In the genomic region with DNA sequence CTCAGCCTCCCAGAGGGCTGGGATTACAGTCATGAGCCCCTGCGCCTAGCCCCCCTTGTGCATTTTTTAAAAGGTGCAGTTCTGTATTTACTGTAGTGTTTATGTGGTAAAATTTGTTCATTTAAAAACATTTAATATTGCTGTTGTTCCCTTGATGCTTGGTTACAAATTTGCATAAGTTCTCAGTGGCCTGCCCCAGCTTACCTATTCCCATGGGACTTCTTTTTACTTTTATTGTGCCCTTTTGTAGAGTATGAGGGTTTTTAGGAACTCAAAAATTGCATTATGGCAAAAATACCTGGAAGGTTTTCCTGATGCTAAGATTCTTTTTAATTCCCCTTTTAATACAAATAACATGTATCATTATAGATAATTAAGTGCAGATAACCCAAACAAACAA, we compare ENCODE assay signal across 21 cellular contexts.
DNase-seq lines count a peak whose midpoint lies in the region; ATAC-seq and TF ChIP-seq lines count a peak whose summit lies in the region.
"Had no signal": no experiment of that assay in that cellular context is flagged by ENCODE, and none has a peak within 500 bp of the region (broad histone marks: within the 10 kb centered on the region; RNA-seq: fewer than 3 reads in every experiment).

No MANE protein-coding gene starts in this region.

- peaks cover 5% of the 10 kb centered on the region for H3K9me3 Mint-ChIP-seq in activated naive CD4-positive, alpha-beta T cell treated with anti-CD3 and anti-CD28 coated beads, Interleukin-2, amount 10 ng/mL, durations not matched to agents 7 days and 5 days
- no peaks in the 10 kb centered on the region for H3K9me3 Mint-ChIP-seq in stimulated activated naive B cell treated with anti-CD40 and anti-IgM and Interleukin-4, amounts not matched to agents 10 μg/mL and 1 μg/mL and 100 μg/mL, for 72 hours

- H3K27me3 ChIP-seq in Panc1 (ENCODE audit: control insufficient read depth, insufficient read depth, low read length) (no peaks in the 10 kb centered on the region), testis (no peaks in the 10 kb centered on the region)
- H3K27me3 ChIP-seq: body of pancreas, esophagus muscularis mucosa, upper lobe of right lung had no signal

- intact Hi-C loops in Panc1 (cut with micrococcal nuclease; ENCODE audit: unreplicated experiment): no loop called here
- intact Hi-C loops in testis (cut with DNase I; ENCODE audit: low total_unique reads): no loop called here

- peaks cover 63% of the 10 kb centered on the region for H3K36me3 Mint-ChIP-seq in activated naive CD4-positive, alpha-beta T cell treated with anti-CD3 and anti-CD28 coated beads, Interleukin-2, amount 10 ng/mL, durations not matched to agents 7 days and 5 days
- peaks cover 46 to 73% of the 10 kb centered on the region in 2 donors for H3K36me3 Mint-ChIP-seq in stimulated activated naive B cell treated with anti-CD40 and anti-IgM and Interleukin-4, amounts not matched to agents 10 μg/mL and 1 μg/mL and 100 μg/mL, for 72 hours

- no peak overlapping the region for H3K4me3 Mint-ChIP-seq in activated naive CD4-positive, alpha-beta T cell treated with anti-CD3 and anti-CD28 coated beads, Interleukin-2, amount 10 ng/mL, durations not matched to agents 7 days and 5 days
- peak overlapping the region in 1 of 2 donors; percentile 46 for H3K4me3 Mint-ChIP-seq in stimulated activated naive B cell treated with anti-CD40 and anti-IgM and Interleukin-4, amounts not matched to agents 10 μg/mL and 1 μg/mL and 100 μg/mL, for 72 hours

- WGBS in testis, 2 donors: 95 to 100% methylated on average over 1 of the region's 1 CpG

- H3K9me3 ChIP-seq in Panc1 (ENCODE audit: control insufficient read depth, insufficient read depth, low read depth, low read length): peaks cover 3% of the 10 kb centered on the region; the same call in 1 of the 2 replicates
- H3K9me3 ChIP-seq in testis: no peaks in the 10 kb centered on the region
- H3K9me3 ChIP-seq: body of pancreas, esophagus muscularis mucosa, SK-N-SH, upper lobe of right lung had no signal

- H3K27ac ChIP-seq in Panc1 (ENCODE audit: low read length) (peak overlapping the region; percentile 80), testis (no peak overlapping the region)
- H3K27ac ChIP-seq: body of pancreas, esophagus muscularis mucosa, WERI-Rb-1 had no signal

- no TSS peak for BruUV-seq in Panc1 (replicated peaks; lab: Mats Ljungman, UMichigan)

- H3K27me3 Mint-ChIP-seq in activated naive CD4-positive, alpha-beta T cell treated with anti-CD3 and anti-CD28 coated beads, Interleukin-2, amount 10 ng/mL, durations not matched to agents 7 days and 5 days: no peaks in the 10 kb centered on the region
- H3K27me3 Mint-ChIP-seq in stimulated activated naive B cell treated with anti-CD40 and anti-IgM and Interleukin-4, amounts not matched to agents 10 μg/mL and 1 μg/mL and 100 μg/mL, for 72 hours: no peaks in the 10 kb centered on the region
- H3K27me3 Mint-ChIP-seq: stimulated activated naive CD8-positive, alpha-beta T cell treated with anti-CD3 and anti-CD28 coated beads, Interleukin-15, amount 100 ng/mL, for 72 hours had no signal

- DNase-seq in activated naive CD4-positive, alpha-beta T cell treated with anti-CD3 and anti-CD28 coated beads, Interleukin-2, amount 10 ng/mL, durations not matched to agents 7 days and 5 days: no peak
- DNase-seq in activated naive CD4-positive, alpha-beta T cell treated with anti-CD3 and anti-CD28 coated beads, Interleukin-2, amount 50 U/mL, for 16 hours: no peak
- DNase-seq in Panc1 (ENCODE audit: low read depth, low spot score) (no peak), germinal center (ENCODE audit: low spot score) (peak; percentile 52), testis (no peak), anterior cingulate cortex (lab: John Stamatoyannopoulos, UW) (no peak), Kasumi-1 (lab: John Stamatoyannopoulos, UW) (no peak)
- DNase-seq in stimulated activated naive B cell treated with anti-CD40 and anti-IgM and Interleukin-4, amounts not matched to agents 10 μg/mL and 1 μg/mL and 100 μg/mL, for 72 hours: no peak
- DNase-seq: activated naive CD4-positive, alpha-beta T cell; activated T-cell treated with anti-CD3 and anti-CD28 coated beads, Interleukin-2, amount 50 U/mL, for 1 hour; body of pancreas; effector memory CD4-positive, alpha-beta T cell; hypothalamus; NCI-H1436; NCI-H510A treated with DMSO at 0.1 percent for 48 hours; SK-N-SH; small intestine; stimulated activated naive CD8-positive, alpha-beta T cell treated with anti-CD3 and anti-CD28 coated beads, Interleukin-15, amount 100 ng/mL, for 72 hours; upper lobe of right lung; WERI-Rb-1 had no signal

- in situ Hi-C loops in Panc1 (cut with HindIII; ENCODE audit: low pct_unique_long_range_greater_than_20kb, low sequenced_read_pairs): no loop called here

- H3K36me3 ChIP-seq in Panc1 (ENCODE audit: control insufficient read depth, insufficient read depth, low read length) (no peaks in the 10 kb centered on the region), testis (ENCODE audit: low read depth, missing control alignments) (no peaks in the 10 kb centered on the region)
- H3K36me3 ChIP-seq: esophagus muscularis mucosa, upper lobe of right lung, WERI-Rb-1 had no signal

- ATAC-seq in Panc1: no peak
- ATAC-seq in stimulated activated naive B cell treated with anti-CD40 and anti-IgM and Interleukin-4, amounts not matched to agents 10 μg/mL and 1 μg/mL and 100 μg/mL, for 72 hours (replicated peaks): no peak
- ATAC-seq: body of pancreas; stimulated activated naive CD8-positive, alpha-beta T cell treated with anti-CD3 and anti-CD28 coated beads, Interleukin-15, amount 100 ng/mL, for 72 hours; upper lobe of right lung had no signal

- peaks cover 94% of the 10 kb centered on the region for H3K4me1 ChIP-seq in Panc1 (ENCODE audit: control insufficient read depth, insufficient read depth, low read length)
- peaks cover 30% of the 10 kb centered on the region for H3K4me1 ChIP-seq in testis

- H3K4me3 ChIP-seq in Panc1 (ENCODE audit: low read depth in 2 of 2, low read length in 2 of 2) (no peak overlapping the region), testis (no peak overlapping the region)
- H3K4me3 ChIP-seq: body of pancreas, esophagus muscularis mucosa, upper lobe of right lung had no signal

- H3K4me1 Mint-ChIP-seq in activated naive CD4-positive, alpha-beta T cell treated with anti-CD3 and anti-CD28 coated beads, Interleukin-2, amount 10 ng/mL, durations not matched to agents 7 days and 5 days: peaks cover 95% of the 10 kb centered on the region
- H3K4me1 Mint-ChIP-seq in stimulated activated naive B cell treated with anti-CD40 and anti-IgM and Interleukin-4, amounts not matched to agents 10 μg/mL and 1 μg/mL and 100 μg/mL, for 72 hours: peaks cover 77 to 99% of the 10 kb centered on the region in 2 donors

- POLR2A ChIA-PET in Panc1 (lab: Charles Lee): no interaction called here

- peak overlapping the region; percentile 98 for H3K27ac Mint-ChIP-seq in activated naive CD4-positive, alpha-beta T cell treated with anti-CD3 and anti-CD28 coated beads, Interleukin-2, amount 10 ng/mL, durations not matched to agents 7 days and 5 days
- peak overlapping the region; percentile 31 for H3K27ac Mint-ChIP-seq in stimulated activated naive B cell treated with anti-CD40 and anti-IgM and Interleukin-4, amounts not matched to agents 10 μg/mL and 1 μg/mL and 100 μg/mL, for 72 hours
- H3K27ac Mint-ChIP-seq: stimulated activated naive CD8-positive, alpha-beta T cell treated with anti-CD3 and anti-CD28 coated beads, Interleukin-15, amount 100 ng/mL, for 72 hours had no signal

- CTCF ChIA-PET in activated naive CD4-positive, alpha-beta T cell treated with anti-CD3 and anti-CD28 coated beads, Interleukin-2, amount 10 ng/mL, durations not matched to agents 7 days and 5 days (lab: Charles Lee): interaction anchor here (1.1 to 3.5 kb wide), 3 partner anchors 9 to 13 kb away, joined by 3 to 24 read pairs (median 5); no protein-coding TSS in a partner anchor
- CTCF ChIA-PET in Panc1 (lab: Charles Lee): no interaction called here

- no peak for TF ChIP-seq CTCF in Panc1 (IDR thresholded peaks at IDR 0.05)
- no peak for TF ChIP-seq CTCF in testis (IDR thresholded peaks at IDR 0.05)

- TF ChIP-seq POLR2A in testis (IDR thresholded peaks at IDR 0.05): no peak
